Comparison of ENCODE assay signal across 29 cellular contexts in genomic region chr13:76715621-76716020, GRCh38.
DNase-seq lines count a peak whose midpoint lies in the region; ATAC-seq and TF ChIP-seq lines count a peak whose summit lies in the region.
"Had no signal": no experiment of that assay in that cellular context is flagged by ENCODE, and none has a peak within 500 bp of the region (broad histone marks: within the 10 kb centered on the region; RNA-seq: fewer than 3 reads in every experiment).

No MANE protein-coding gene starts in this region.

- no peak overlapping the region for H3K4me3 ChIP-seq in left ventricle myocardium inferior
- no peak overlapping the region for H3K4me3 ChIP-seq in ectodermal cell (ENCODE audit: insufficient read depth, low read depth, low read length)
- H3K4me3 ChIP-seq in mesenchymal stem cell (ENCODE audit: insufficient read depth in 1 of 2, low read depth in 1 of 2, low read length in 2 of 2), result no peak overlapping the region
- H3K4me3 ChIP-seq in sigmoid colon, result no peak overlapping the region
- H3K4me3 ChIP-seq: suprapubic skin, upper lobe of right lung had no signal

- DNase-seq in left ventricle myocardium inferior, result no peak
- DNase-seq in left cardiac atrium, result no peak
- DNase-seq in mesenchymal stem cell, result no peak
- no peak for DNase-seq in type B pancreatic cell (ENCODE audit: extremely low spot score, unreplicated experiment)
- DNase-seq in NCI-H1930 (lab: John Stamatoyannopoulos, UW), result no peak
- DNase-seq in CD4-positive, alpha-beta T cell, result no peak
- no peak for DNase-seq in sigmoid colon
- DNase-seq: 8988T; activated CD4-positive, alpha-beta T cell treated with anti-CD3 and anti-CD28 coated beads, Interleukin-2, amount 50 U/mL, for 48 hours; activated gamma-delta T cell treated with Interleukin-2 at 50 U/mL for 16 hours; activated T-cell treated with anti-CD3 and anti-CD28 coated beads, Interleukin-2, amount 50 U/mL, for 48 hours; AML-193; caudate nucleus; CD8-positive, alpha-beta T cell; cortex of kidney; hypothalamus; MM.1S; NCI-H1105 treated with DMSO at 0.1 percent for 48 hours; NCI-H2029; NCI-H524 treated with DMSO at 0.1 percent for 48 hours; OCI-M1; stimulated activated naive B cell treated with anti-CD40 and anti-IgM and Interleukin-4, amounts not matched to agents 10 μg/mL and 1 μg/mL and 100 μg/mL, for 72 hours; T-helper 2 cell; upper lobe of right lung had no signal

- H4K91ac ChIP-seq in mesenchymal stem cell (ENCODE audit: low read length), result no peak overlapping the region

- intact Hi-C loops in left ventricle myocardium inferior (cut with micrococcal nuclease) (no loop called here), left cardiac atrium (cut with DNase I) (no loop called here), sigmoid colon (cut with DNase I) (no loop called here)
- intact Hi-C loops in CD4-positive, alpha-beta T cell (cut with DNase I, micrococcal nuclease), result no loop called here

- H3K36me3 ChIP-seq in left ventricle myocardium inferior, result no peaks in the 10 kb centered on the region
- no peaks in the 10 kb centered on the region for H3K36me3 ChIP-seq in ectodermal cell (ENCODE audit: control insufficient read depth, insufficient read depth, low read length)
- no peaks in the 10 kb centered on the region for H3K36me3 ChIP-seq in mesenchymal stem cell (ENCODE audit: control insufficient read depth in 1 of 2, insufficient read depth in 2 of 2, low read depth in 1 of 2, low read length in 2 of 2)
- no peaks in the 10 kb centered on the region for H3K36me3 ChIP-seq in sigmoid colon
- H3K36me3 ChIP-seq: suprapubic skin, upper lobe of right lung had no signal

- no peak overlapping the region for H3K14ac ChIP-seq in mesenchymal stem cell (ENCODE audit: low read length in 2 of 2)

- H3K4me1 Mint-ChIP-seq in type B pancreatic cell (ENCODE audit: unreplicated experiment), result peaks cover 12% of the 10 kb centered on the region
- H3K4me1 Mint-ChIP-seq in CD4-positive, alpha-beta T cell (ENCODE audit: low read depth), result no peaks in the 10 kb centered on the region
- H3K4me1 Mint-ChIP-seq: stimulated activated naive B cell treated with anti-CD40 and anti-IgM and Interleukin-4, amounts not matched to agents 10 μg/mL and 1 μg/mL and 100 μg/mL, for 72 hours had no signal

- no peak overlapping the region for H3K27ac Mint-ChIP-seq in type B pancreatic cell
- no peak overlapping the region for H3K27ac Mint-ChIP-seq in CD4-positive, alpha-beta T cell
- H3K27ac Mint-ChIP-seq: CD8-positive, alpha-beta T cell; stimulated activated naive B cell treated with anti-CD40 and anti-IgM and Interleukin-4, amounts not matched to agents 10 μg/mL and 1 μg/mL and 100 μg/mL, for 72 hours had no signal

- TF ChIP-seq EP300 in sigmoid colon (IDR thresholded peaks at IDR 0.05), result no peak

- CTCF ChIA-PET in CD4-positive, alpha-beta T cell (lab: Charles Lee), result no interaction called here

- no peaks in the 10 kb centered on the region for H3K27me3 Mint-ChIP-seq in type B pancreatic cell
- H3K27me3 Mint-ChIP-seq in CD4-positive, alpha-beta T cell, result no peaks in the 10 kb centered on the region
- H3K27me3 Mint-ChIP-seq: stimulated activated naive B cell treated with anti-CD40 and anti-IgM and Interleukin-4, amounts not matched to agents 10 μg/mL and 1 μg/mL and 100 μg/mL, for 72 hours had no signal

- no peak for TF ChIP-seq POLR2A in sigmoid colon (IDR thresholded peaks at IDR 0.05)

- H2BK12ac ChIP-seq in mesenchymal stem cell (ENCODE audit: low read length in 2 of 2), result no peak overlapping the region

- H3K4me2 ChIP-seq in mesenchymal stem cell (ENCODE audit: low read length, poor library complexity, severe bottlenecking), result no peak overlapping the region

- H3K79me1 ChIP-seq in mesenchymal stem cell (replicated peaks; ENCODE audit: low read length, poor library complexity, severe bottlenecking), result no peaks in the 10 kb centered on the region

- H3K36me3 Mint-ChIP-seq in type B pancreatic cell, result no peaks in the 10 kb centered on the region
- H3K36me3 Mint-ChIP-seq in CD4-positive, alpha-beta T cell (ENCODE audit: low read depth), result no peaks in the 10 kb centered on the region
- H3K36me3 Mint-ChIP-seq: CD8-positive, alpha-beta T cell; stimulated activated naive B cell treated with anti-CD40 and anti-IgM and Interleukin-4, amounts not matched to agents 10 μg/mL and 1 μg/mL and 100 μg/mL, for 72 hours had no signal

- H3K18ac ChIP-seq in mesenchymal stem cell (ENCODE audit: low read depth in 1 of 2, low read length in 2 of 2), result no peak overlapping the region

- no peak overlapping the region for H2AK5ac ChIP-seq in mesenchymal stem cell (ENCODE audit: low read length, severe bottlenecking)

- H3K23ac ChIP-seq in mesenchymal stem cell (ENCODE audit: low read length in 2 of 2), result no peak overlapping the region

- H2BK120ac ChIP-seq in mesenchymal stem cell (ENCODE audit: low read depth, low read length), result no peak overlapping the region

- peak overlapping the region; percentile 8 for H3K9ac ChIP-seq in mesenchymal stem cell (ENCODE audit: low read length)

- POLR2A ChIA-PET in CD4-positive, alpha-beta T cell (lab: Charles Lee), result no interaction called here

- no peak overlapping the region for H2AFZ ChIP-seq in mesenchymal stem cell (ENCODE audit: low read depth, low read length)

- peaks cover 17% of the 10 kb centered on the region for H3K4me1 ChIP-seq in left ventricle myocardium inferior
- H3K4me1 ChIP-seq in ectodermal cell (ENCODE audit: control insufficient read depth, insufficient read depth, low read length), result peaks cover 13% of the 10 kb centered on the region
- no peaks in the 10 kb centered on the region for H3K4me1 ChIP-seq in mesenchymal stem cell (ENCODE audit: control insufficient read depth, insufficient read depth, low read depth, low read length)
- H3K4me1 ChIP-seq in sigmoid colon, result peaks cover 0 to 23% (median 18%) of the 10 kb centered on the region in 4 donors

- WGBS in ectodermal cell, 2 experiments, result 30 to 58% methylated on average over 3 to 5 of the region's 5 CpGs
- 85% methylated on average over 3 of the region's 5 CpGs for WGBS in mesenchymal stem cell
- WGBS in sigmoid colon, 2 donors, result 86% methylated on average over 5 of the region's 5 CpGs

- no peaks in the 10 kb centered on the region for H3K9me3 ChIP-seq in left ventricle myocardium inferior (replicated peaks)
- H3K9me3 ChIP-seq in ectodermal cell (ENCODE audit: control insufficient read depth, low read length), result no peaks in the 10 kb centered on the region
- H3K9me3 ChIP-seq in mesenchymal stem cell (ENCODE audit: control insufficient read depth, low read length), result no peaks in the 10 kb centered on the region
- H3K9me3 ChIP-seq in CD4-positive, alpha-beta T cell (ENCODE audit: control insufficient read depth, low read length), result no peaks in the 10 kb centered on the region
- no peaks in the 10 kb centered on the region for H3K9me3 ChIP-seq in sigmoid colon
- H3K9me3 ChIP-seq: suprapubic skin, upper lobe of right lung had no signal

- H3K9me3 Mint-ChIP-seq in type B pancreatic cell, result no peaks in the 10 kb centered on the region
- no peaks in the 10 kb centered on the region for H3K9me3 Mint-ChIP-seq in CD4-positive, alpha-beta T cell
- H3K9me3 Mint-ChIP-seq: CD8-positive, alpha-beta T cell; stimulated activated naive B cell treated with anti-CD40 and anti-IgM and Interleukin-4, amounts not matched to agents 10 μg/mL and 1 μg/mL and 100 μg/mL, for 72 hours had no signal

- no peak overlapping the region for H4K8ac ChIP-seq in mesenchymal stem cell (ENCODE audit: low read length)

- ATAC-seq in left cardiac atrium, result no peak
- ATAC-seq in CD4-positive, alpha-beta T cell (ENCODE audit: poor library complexity), result no peak
- ATAC-seq: CD8-positive, alpha-beta T cell; esophagus mucosa; stimulated activated naive B cell treated with anti-CD40 and anti-IgM and Interleukin-4, amounts not matched to agents 10 μg/mL and 1 μg/mL and 100 μg/mL, for 72 hours; upper lobe of right lung had no signal

- TF ChIP-seq CTCF in left ventricle myocardium inferior (IDR thresholded peaks at IDR 0.05; ENCODE audit: borderline replicate concordance), result no peak
- TF ChIP-seq CTCF in type B pancreatic cell (conservative IDR thresholded peaks at IDR 0.05), result no peak
- no peak for TF ChIP-seq CTCF in CD4-positive, alpha-beta T cell (IDR thresholded peaks at IDR 0.05)
- TF ChIP-seq CTCF in sigmoid colon (IDR thresholded peaks at IDR 0.05), result no peak

- H3K27me3 ChIP-seq in left ventricle myocardium inferior (ENCODE audit: low read depth), result no peaks in the 10 kb centered on the region
- H3K27me3 ChIP-seq in ectodermal cell (ENCODE audit: control insufficient read depth, insufficient read depth, low read length, poor library complexity, severe bottlenecking), result no peaks in the 10 kb centered on the region
- H3K27me3 ChIP-seq in mesenchymal stem cell (ENCODE audit: control insufficient read depth in 1 of 2, insufficient read depth in 1 of 2, low read length in 2 of 2), result no peaks in the 10 kb centered on the region
- no peaks in the 10 kb centered on the region for H3K27me3 ChIP-seq in CD4-positive, alpha-beta T cell (ENCODE audit: control insufficient read depth, insufficient read depth, low read length)
- H3K27me3 ChIP-seq in sigmoid colon, result no peaks in the 10 kb centered on the region
- H3K27me3 ChIP-seq: suprapubic skin, upper lobe of right lung had no signal

- peak overlapping the region; percentile 22 for H3K4me3 Mint-ChIP-seq in type B pancreatic cell
- H3K4me3 Mint-ChIP-seq in CD4-positive, alpha-beta T cell, result no peak overlapping the region
- H3K4me3 Mint-ChIP-seq: CD8-positive, alpha-beta T cell; stimulated activated naive B cell treated with anti-CD40 and anti-IgM and Interleukin-4, amounts not matched to agents 10 μg/mL and 1 μg/mL and 100 μg/mL, for 72 hours had no signal

- H3K4ac ChIP-seq in mesenchymal stem cell (ENCODE audit: low read depth in 1 of 2, low read length in 2 of 2), result no peak overlapping the region

- peak overlapping the region; percentile 69 for H3K27ac ChIP-seq in left ventricle myocardium inferior (replicated peaks)
- peak overlapping the region; percentile 69 for H3K27ac ChIP-seq in ectodermal cell (ENCODE audit: insufficient read depth, low read depth, low read length, poor library complexity, severe bottlenecking)
- no peak overlapping the region for H3K27ac ChIP-seq in mesenchymal stem cell (ENCODE audit: low read length, poor library complexity, severe bottlenecking)
- no peak overlapping the region for H3K27ac ChIP-seq in CD4-positive, alpha-beta T cell (ENCODE audit: low read depth, low read length)
- no peak overlapping the region for H3K27ac ChIP-seq in sigmoid colon
- H3K27ac ChIP-seq: HL-60, RWPE1, upper lobe of right lung had no signal

- H2BK15ac ChIP-seq in mesenchymal stem cell (ENCODE audit: low read depth, poor library complexity, severe bottlenecking), result no peak overlapping the region

- H2BK5ac ChIP-seq in mesenchymal stem cell (ENCODE audit: low read depth, low read length, poor library complexity, severe bottlenecking), result no peak overlapping the region

Comparison
In these comparisons a context has a peak if more than half of its experiments do, and no peak if none do; other contexts are left out.
1. H3K27ac ChIP-seq: peak in left ventricle myocardium inferior (single experiment) and ectodermal cell (single experiment); none in mesenchymal stem cell (single experiment), CD4-positive, alpha-beta T cell (single experiment) and sigmoid colon (0 of 4).